ENCODE assay signal across 15 cellular contexts in genomic region chr14:104746951-104747481, GRCh38. TPM values are rescaled to one million over a fixed set of nuclear protein-coding genes. Genes with fewer than 3 reads are reported as not detected.
DNase-seq lines count a peak whose midpoint lies in the region; ATAC-seq and TF ChIP-seq lines count a peak whose summit lies in the region.
"Had no signal": no experiment of that assay in that cellular context is flagged by ENCODE, and none has a peak within 500 bp of the region (broad histone marks: within the 10 kb centered on the region; RNA-seq: fewer than 3 reads in every experiment).

No MANE protein-coding gene starts in this region.

- H3K27me3 Mint-ChIP-seq in nephron (ENCODE audit: low read depth), result no peaks in the 10 kb centered on the region
- H3K27me3 Mint-ChIP-seq: B cell; naive thymus-derived CD4-positive, alpha-beta T cell had no signal

- POLR2A ChIA-PET in GM10248 (lab: Yijun Ruan, JAX), result no interaction called here

- CTCF ChIA-PET in GM10248 (lab: Yijun Ruan, JAX), result no interaction called here

- H3K27me3 ChIP-seq in H7 (ENCODE audit: control insufficient read depth, insufficient read depth, low read length), result no peaks in the 10 kb centered on the region
- H3K27me3 ChIP-seq: uterus had no signal

- H3K4me3 Mint-ChIP-seq in nephron, result no peak overlapping the region
- H3K4me3 Mint-ChIP-seq: B cell; naive thymus-derived CD4-positive, alpha-beta T cell had no signal

- no peak overlapping the region for H3K4me3 ChIP-seq in fibroblast of villous mesenchyme (ENCODE audit: low read depth, low read length)
- H3K4me3 ChIP-seq in H7 (ENCODE audit: insufficient read depth, low read depth, low read length), result no peak overlapping the region
- H3K4me3 ChIP-seq: uterus had no signal

- H3K4me1 Mint-ChIP-seq in nephron, result peaks cover 34% of the 10 kb centered on the region
- H3K4me1 Mint-ChIP-seq: naive thymus-derived CD4-positive, alpha-beta T cell had no signal

- ATAC-seq in GM21576 (IDR thresholded peaks at IDR 0.05; ENCODE audit: unreplicated experiment), result no peak
- ATAC-seq: naive thymus-derived CD4-positive, alpha-beta T cell had no signal

- H3K9me3 Mint-ChIP-seq in nephron, result no peaks in the 10 kb centered on the region
- H3K9me3 Mint-ChIP-seq: naive thymus-derived CD4-positive, alpha-beta T cell had no signal

- TF ChIP-seq CTCF in fibroblast of villous mesenchyme (IDR thresholded peaks at IDR 0.05; ENCODE audit: insufficient read depth, low read depth, low read length), result no peak
- TF ChIP-seq CTCF in nephron (IDR thresholded peaks at IDR 0.05; ENCODE audit: unreplicated experiment in 3 of 3), result no peak
- TF ChIP-seq CTCF in GM10248 (IDR thresholded peaks at IDR 0.05; ENCODE audit: control extremely low read depth, extremely low read depth, low read depth, missing control alignments), result no peak

- DNase-seq in AG08396 (ENCODE audit: low spot score) (peak; percentile 84), NCI-H69 (lab: John Stamatoyannopoulos, UW) (peak; percentile 63), fibroblast of villous mesenchyme (ENCODE audit: low read depth) (peak; percentile 47), mesenteric fat pad (ENCODE audit: low spot score) (no peak), GM10248 (ENCODE audit: extremely low spot score) (no peak), H7 (no peak)
- DNase-seq: activated CD4-positive, alpha-beta T cell treated with anti-CD3 and anti-CD28 coated beads, Interleukin-2, amount 50 U/mL, for 1 hour; amniotic stem cell; naive thymus-derived CD4-positive, alpha-beta T cell; SIG-M5; stimulated activated CD4-positive, alpha-beta T cell treated with anti-CD3 and anti-CD28 coated beads, Interleukin-4, amount 100 ng/mL, for 4 hours; uterus had no signal

- H3K36me3 Mint-ChIP-seq in nephron (ENCODE audit: low read depth), result no peaks in the 10 kb centered on the region

- H3K36me3 ChIP-seq in H7 (replicated peaks; ENCODE audit: control insufficient read depth, insufficient read depth, low read length), result no peaks in the 10 kb centered on the region; the same call in 1 of the 2 replicates
- H3K36me3 ChIP-seq: uterus had no signal

- peak overlapping the region; percentile 53 to 92 (median 60) for H3K27ac Mint-ChIP-seq in nephron
- H3K27ac Mint-ChIP-seq: B cell; naive thymus-derived CD4-positive, alpha-beta T cell had no signal

RNA-seq across cellular contexts. Expression of gene SIVA1, which starts 5.9 kb away (rescaled TPM):
- total RNA-seq in fibroblast of villous mesenchyme (67.8 and 73.8 TPM in 2 replicates), mesenteric fat pad (60.0 TPM)
- total RNA-seq in H7 (2014; rRNA removed; shearing (Covaris generic)), result 206 and 249 TPM in 2 replicates

RNA-seq across cellular contexts. Expression of gene ADSS1, which starts 23.0 kb away (rescaled TPM):
- total RNA-seq in fibroblast of villous mesenchyme (1.3 and 4.3 TPM in 2 replicates), mesenteric fat pad (5.2 TPM)
- total RNA-seq in H7 (2014; rRNA removed; shearing (Covaris generic)), result 10.3 and 11.2 TPM in 2 replicates

RNA-seq across cellular contexts. Expression of gene AKT1, which starts 48.5 kb away (rescaled TPM):
- total RNA-seq in fibroblast of villous mesenchyme, result 233 and 261 TPM in 2 replicates
- 170 TPM for total RNA-seq in mesenteric fat pad
- total RNA-seq in H7 (2014; rRNA removed; shearing (Covaris generic)), result 152 and 165 TPM in 2 replicates

RNA-seq across cellular contexts. Expression of gene ZBTB42, which starts 53.9 kb away (rescaled TPM):
- 3.5 and 4.3 TPM in 2 replicates for total RNA-seq in fibroblast of villous mesenchyme
- 5.9 TPM for total RNA-seq in mesenteric fat pad
- 9.1 and 9.5 TPM in 2 replicates for total RNA-seq in H7 (2014; rRNA removed; shearing (Covaris generic))

RNA-seq across cellular contexts. Expression of gene INF2, which starts 57.6 kb away (rescaled TPM):
- total RNA-seq in fibroblast of villous mesenchyme (47.0 and 68.7 TPM in 2 replicates), mesenteric fat pad (160 TPM)
- total RNA-seq in H7 (2014; rRNA removed; shearing (Covaris generic)), result 62.8 and 78.6 TPM in 2 replicates

Comparison
In these comparisons a context has a peak if more than half of its experiments do, and no peak if none do; other contexts are left out.
1. DNase-seq: peak in AG08396 (single experiment), NCI-H69 (single experiment) and fibroblast of villous mesenchyme (single experiment); none in mesenteric fat pad (single experiment), GM10248 (single experiment) and H7 (single experiment).